Comparison of ENCODE assay signal across 35 cellular contexts in the genomic region with DNA sequence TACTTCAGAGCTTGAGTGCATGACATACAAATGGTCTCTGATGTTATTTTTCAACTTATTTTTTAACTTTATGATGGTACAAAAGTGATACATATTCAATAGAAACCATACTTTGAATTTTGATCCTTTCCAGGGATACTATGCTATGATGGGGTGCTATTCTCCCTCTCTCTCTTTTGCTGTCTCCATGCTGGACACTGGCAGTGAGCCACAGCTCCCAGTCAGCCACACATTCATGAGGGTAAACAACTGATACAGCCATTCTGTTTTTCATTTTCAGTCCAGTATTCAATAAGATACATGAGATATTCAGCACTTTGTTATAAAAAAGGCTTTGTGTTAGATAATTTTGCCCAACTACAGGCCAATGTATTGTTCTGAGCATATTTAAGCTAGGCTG.
DNase-seq lines count a peak whose midpoint lies in the region; ATAC-seq and TF ChIP-seq lines count a peak whose summit lies in the region.
"Had no signal": no experiment of that assay in that cellular context is flagged by ENCODE, and none has a peak within 500 bp of the region (broad histone marks: within the 10 kb centered on the region; RNA-seq: fewer than 3 reads in every experiment).

No MANE protein-coding gene starts in this region.

- no peaks in the 10 kb centered on the region for H3K4me1 Mint-ChIP-seq in progenitor cell of endocrine pancreas (ENCODE audit: low read depth)
- H3K4me1 Mint-ChIP-seq: B cell; CD14-positive monocyte; CD4-positive, alpha-beta memory T cell; CD4-positive, CD25-positive, alpha-beta regulatory T cell; CD8-positive, alpha-beta memory T cell had no signal

- peaks cover 4% of the 10 kb centered on the region for H3K4me1 ChIP-seq in mesendoderm (ENCODE audit: control insufficient read depth, low read depth, low read length)
- H3K4me1 ChIP-seq: A549, BE2C, BLaER1, Caco-2 had no signal

- no peak overlapping the region for H2AK5ac ChIP-seq in mesendoderm (ENCODE audit: low read length)

- no peak overlapping the region for H3K4me2 ChIP-seq in mesendoderm (ENCODE audit: low read length)
- H3K4me2 ChIP-seq: A549; BLaER1; BLaER1 treated with 17β-estradiol and CSF1 and Interleukin-3, amounts not matched to agents 10 nM and 100 nM had no signal

- no peaks in the 10 kb centered on the region for H3K27me3 ChIP-seq in mesendoderm (ENCODE audit: insufficient read depth, low read length, poor library complexity)
- H3K27me3 ChIP-seq: BE2C; BLaER1; BLaER1 treated with 17β-estradiol and CSF1 and Interleukin-3, amounts not matched to agents 10 nM and 100 nM had no signal

- no peak overlapping the region for H3K4ac ChIP-seq in mesendoderm (ENCODE audit: low read depth, low read length)

- no peak overlapping the region for H3K27ac ChIP-seq in mesendoderm (ENCODE audit: low read depth, low read length)
- H3K27ac ChIP-seq: 22Rv1; A549; BLaER1; BLaER1 treated with 17β-estradiol and CSF1 and Interleukin-3, amounts not matched to agents 10 nM and 100 nM; C4-2B had no signal

- H3K4me3 ChIP-seq in mesendoderm (ENCODE audit: low read length): no peak overlapping the region
- H3K4me3 ChIP-seq: A549; BLaER1; BLaER1 treated with 17β-estradiol and CSF1 and Interleukin-3, amounts not matched to agents 10 nM and 100 nM had no signal

- H3K23ac ChIP-seq in mesendoderm (ENCODE audit: low read length): no peak overlapping the region

- peaks cover 11% of the 10 kb centered on the region for H3K9me3 Mint-ChIP-seq in progenitor cell of endocrine pancreas (ENCODE audit: low read depth)

- ATAC-seq in HG02981 (IDR thresholded peaks at IDR 0.05; ENCODE audit: unreplicated experiment): no peak
- ATAC-seq: A549; CD8-positive, alpha-beta T cell had no signal

- H3K79me2 ChIP-seq in mesendoderm (ENCODE audit: control insufficient read depth, insufficient read depth, low read length): no peaks in the 10 kb centered on the region

- H3K18ac ChIP-seq in mesendoderm (ENCODE audit: low read length): no peak overlapping the region

- TF ChIP-seq CTCF in progenitor cell of endocrine pancreas (IDR thresholded peaks at IDR 0.05; ENCODE audit: unreplicated experiment): no peak
- no peak for TF ChIP-seq CTCF in GM10266 (IDR thresholded peaks at IDR 0.05; ENCODE audit: control insufficient read depth, insufficient read depth, low read depth, missing control alignments)

- H3K27me3 Mint-ChIP-seq in progenitor cell of endocrine pancreas: no peaks in the 10 kb centered on the region
- H3K27me3 Mint-ChIP-seq: B cell; CD4-positive, alpha-beta memory T cell; CD4-positive, alpha-beta T cell; CD4-positive, CD25-positive, alpha-beta regulatory T cell; CD8-positive, alpha-beta memory T cell had no signal

- H2BK120ac ChIP-seq in mesendoderm (ENCODE audit: low read depth, low read length): no peak overlapping the region

- DNase-seq in Ammon's horn (ENCODE audit: low spot score): peak; percentile 17
- DNase-seq in globus pallidus (ENCODE audit: low spot score): peak; percentile 7
- no peak for DNase-seq in mesendoderm
- peak; percentile 26 for DNase-seq in superior temporal gyrus (ENCODE audit: extremely low spot score)
- DNase-seq in activated CD4-positive, CD25-positive, alpha-beta regulatory T cell treated with anti-CD3 and anti-CD28 coated beads, Interleukin-2, amount 50 U/mL, for 72 hours: no peak
- no peak for DNase-seq in progenitor cell of endocrine pancreas (ENCODE audit: low spot score, unreplicated experiment)
- DNase-seq in GM10266 (ENCODE audit: extremely low spot score): no peak
- DNase-seq: 8988T; ACHN; AML-193; BE2C; C1 segment of cervical spinal cord; Caco-2; Calu3; CD4-positive, alpha-beta memory T cell; CD4-positive, alpha-beta T cell; CD4-positive, CD25-positive, alpha-beta regulatory T cell; CD8-positive, alpha-beta memory T cell; CD8-positive, alpha-beta T cell; COR-L47; DMS 273 treated with DMSO at 0.1 percent for 48 hours; DMS153; DMS53; DMS79; DMS79 treated with DMSO at 0.1 percent for 48 hours; DND-41; EL had no signal

- H2BK5ac ChIP-seq in mesendoderm (ENCODE audit: low read length): no peak overlapping the region

- H3K36me3 Mint-ChIP-seq in progenitor cell of endocrine pancreas (ENCODE audit: insufficient read depth): no peaks in the 10 kb centered on the region
- H3K36me3 Mint-ChIP-seq: CD14-positive monocyte; CD4-positive, alpha-beta memory T cell; CD4-positive, CD25-positive, alpha-beta regulatory T cell; CD8-positive, alpha-beta memory T cell; CD8-positive, alpha-beta T cell had no signal

- no peaks in the 10 kb centered on the region for H3K36me3 ChIP-seq in mesendoderm (ENCODE audit: control insufficient read depth, insufficient read depth, low read length)
- H3K36me3 ChIP-seq: BE2C; BLaER1; BLaER1 treated with 17β-estradiol and CSF1 and Interleukin-3, amounts not matched to agents 10 nM and 100 nM had no signal

- H3K27ac Mint-ChIP-seq in progenitor cell of endocrine pancreas: no peak overlapping the region
- H3K27ac Mint-ChIP-seq: B cell; CD14-positive monocyte; CD4-positive, alpha-beta memory T cell; CD4-positive, alpha-beta T cell; CD4-positive, CD25-positive, alpha-beta regulatory T cell; CD8-positive, alpha-beta memory T cell; CD8-positive, alpha-beta T cell had no signal

- H2BK15ac ChIP-seq in mesendoderm (replicated peaks; ENCODE audit: low read depth): peak overlapping the region; percentile 36

- no peak overlapping the region for H3K4me3 Mint-ChIP-seq in progenitor cell of endocrine pancreas (ENCODE audit: low read depth)
- H3K4me3 Mint-ChIP-seq: B cell; CD14-positive monocyte; CD4-positive, alpha-beta memory T cell; CD4-positive, alpha-beta T cell; CD4-positive, CD25-positive, alpha-beta regulatory T cell; CD8-positive, alpha-beta memory T cell; CD8-positive, alpha-beta T cell had no signal

- H3K79me1 ChIP-seq in mesendoderm (ENCODE audit: low read length): no peaks in the 10 kb centered on the region

- H4K5ac ChIP-seq in mesendoderm (ENCODE audit: low read length): no peak overlapping the region

- H3K9ac ChIP-seq in mesendoderm (ENCODE audit: low read length): no peak overlapping the region
- H3K9ac ChIP-seq: BLaER1; BLaER1 treated with 17β-estradiol and CSF1 and Interleukin-3, amounts not matched to agents 10 nM and 100 nM had no signal

- H4K8ac ChIP-seq in mesendoderm (ENCODE audit: low read depth, low read length): no peak overlapping the region

- no peak overlapping the region for H3K56ac ChIP-seq in mesendoderm (ENCODE audit: low read length)

Comparison
In these comparisons a context has a peak if more than half of its experiments do, and no peak if none do; other contexts are left out.
1. DNase-seq: peak in Ammon's horn (single experiment), globus pallidus (single experiment) and superior temporal gyrus (single experiment); none in mesendoderm (single experiment), activated CD4-positive, CD25-positive, alpha-beta regulatory T cell treated with anti-CD3 and anti-CD28 coated beads, Interleukin-2, amount 50 U/mL, for 72 hours (single experiment), progenitor cell of endocrine pancreas (single experiment) and GM10266 (single experiment).